Comparison of ENCODE assay signal across 8 cellular contexts in the genomic region with DNA sequence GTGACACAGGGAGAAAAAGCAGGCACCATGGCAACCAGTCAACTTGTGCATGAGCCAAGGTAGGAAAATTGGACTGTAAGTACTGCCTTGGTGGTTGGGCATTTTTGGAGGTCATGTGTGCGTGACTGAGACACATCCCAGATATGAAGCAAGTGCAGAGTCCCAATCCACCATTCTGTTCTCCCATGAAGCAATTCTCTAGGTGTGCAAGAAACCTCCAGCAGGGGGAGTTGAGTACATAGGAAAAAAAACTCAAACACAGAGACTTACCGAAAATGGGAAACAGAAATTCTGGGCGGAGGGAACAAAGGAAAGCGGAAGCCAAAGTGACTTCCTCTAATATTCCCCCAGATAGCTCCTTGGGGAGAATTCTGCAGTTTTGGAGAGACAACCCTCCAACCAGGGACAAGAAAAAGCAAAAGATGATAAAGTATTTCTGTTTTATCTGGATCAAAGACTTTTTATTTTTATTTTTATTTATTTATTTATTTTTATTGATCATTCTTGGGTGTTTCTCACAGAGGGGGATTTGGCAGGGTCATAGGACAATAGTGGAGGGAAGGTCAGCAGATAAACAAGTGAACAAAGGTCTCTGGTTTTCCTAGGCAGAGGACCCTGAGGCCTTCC.
DNase-seq lines count a peak whose midpoint lies in the region; ATAC-seq, FAIRE-seq and TF ChIP-seq lines count a peak whose summit lies in the region.

No MANE protein-coding gene starts in this region.

- no peaks in the 10 kb centered on the region; the same call in 1 of the 2 replicates for H3K9me2 ChIP-seq in PC-9 (ENCODE audit: insufficient read depth)

- no peaks in the 10 kb centered on the region for H3K9me3 ChIP-seq in PC-9 (ENCODE audit: insufficient read depth, low read depth)
- peaks cover 0 to 13% of the 10 kb centered on the region in 2 donors for H3K9me3 ChIP-seq in right atrium auricular region

- no TSS peak for BruUV-seq in PC-9 (replicated peaks; lab: Mats Ljungman, UMichigan)

- peaks cover 15% of the 10 kb centered on the region for H3K4me1 Mint-ChIP-seq in CD14-positive monocyte

- POLR2A ChIA-PET in PC-9 (lab: Charles Lee; ENCODE audit: unreplicated experiment): interaction anchor here (0.7 kb wide), 1 partner anchor 117 kb away, joined by 5 read pairs; no protein-coding TSS in a partner anchor

- peak overlapping the region in 1 of 2 donors; percentile 60 for H3K4me3 Mint-ChIP-seq in CD14-positive monocyte

- H3F3A ChIP-seq in PC-9 (ENCODE audit: insufficient read depth, low read depth): peaks cover 9% of the 10 kb centered on the region

- DNase-seq in CD14-positive monocyte (ENCODE audit: low spot score) (peak; percentile 64), H54 (ENCODE audit: insufficient read length, low spot score) (peak; percentile 50), PC-9 (peak; percentile 42 to 58), right atrium auricular region (ENCODE audit: low spot score) (peak; percentile 69), OCI-M2 (lab: John Stamatoyannopoulos, UW; ENCODE audit: unreplicated experiment) (no peak)
- peak in 1 of 2 donors; percentile 53 for DNase-seq in activated naive CD4-positive, alpha-beta T cell treated with anti-CD3 and anti-CD28 coated beads, Interleukin-2, amount 50 U/mL, for 72 hours (ENCODE audit: low spot score in 2 of 2)
- DNase-seq in stimulated activated CD4-positive, alpha-beta T cell treated with anti-CD3 and anti-CD28 coated beads, Interleukin-2, amount 100 ng/mL, for 4 hours (ENCODE audit: low read depth): peak; percentile 4

- no peaks in the 10 kb centered on the region for H4K20me1 ChIP-seq in PC-9 (ENCODE audit: insufficient read depth)

- no peak overlapping the region for H2AFZ ChIP-seq in PC-9

- peaks cover 0 to 4% (median 0%) of the 10 kb centered on the region in 3 donors for H3K27me3 Mint-ChIP-seq in CD14-positive monocyte (ENCODE audit: low read depth in 3 of 3)

- CTCF ChIA-PET in PC-9 (lab: Charles Lee): interaction anchor here (0.6 to 0.9 kb wide), 3 partner anchors 12 to 250 kb away, joined by 3 to 5 read pairs (median 4); no protein-coding TSS in a partner anchor

- no peak overlapping the region for H3K27ac ChIP-seq in PC-9
- H3K27ac ChIP-seq in right atrium auricular region: no peak overlapping the region

- H3K79me2 ChIP-seq in PC-9 (ENCODE audit: low read depth): no peaks in the 10 kb centered on the region

- H3K4me2 ChIP-seq in PC-9: no peak overlapping the region

- intact Hi-C loops in CD14-positive monocyte (cut with micrococcal nuclease): no loop called here
- intact Hi-C loops in PC-9 (cut with micrococcal nuclease; ENCODE audit: unreplicated experiment): loop anchor here (1.0 kb wide), 1 partner anchor 49 kb away; no protein-coding TSS in a partner anchor

- H3K9me3 Mint-ChIP-seq in CD14-positive monocyte: peaks cover 0 to 8% (median 0%) of the 10 kb centered on the region in 7 donors
- no peaks in the 10 kb centered on the region for H3K9me3 Mint-ChIP-seq in activated naive CD4-positive, alpha-beta T cell treated with anti-CD3 and anti-CD28 coated beads, Interleukin-2, amount 50 U/mL, for 72 hours

- H3K4me3 ChIP-seq in PC-9 (no peak overlapping the region), right atrium auricular region (no peak overlapping the region)

- FAIRE-seq in H54 (lab: Jason Lieb, UNC): peak; percentile 85

- no peaks in the 10 kb centered on the region for H3K36me3 Mint-ChIP-seq in CD14-positive monocyte
- no peaks in the 10 kb centered on the region for H3K36me3 Mint-ChIP-seq in activated naive CD4-positive, alpha-beta T cell treated with anti-CD3 and anti-CD28 coated beads, Interleukin-2, amount 50 U/mL, for 72 hours

- TF ChIP-seq CTCF in CD14-positive monocyte (IDR thresholded peaks at IDR 0.05): peak; percentile 83
- TF ChIP-seq CTCF in PC-9 (conservative IDR thresholded peaks at IDR 0.05): peak; percentile 71
- TF ChIP-seq CTCF in right atrium auricular region (IDR thresholded peaks at IDR 0.05): peak in 1 of 2 donors; percentile 53

- H3K36me3 ChIP-seq in PC-9 (ENCODE audit: low read depth) (no peaks in the 10 kb centered on the region), right atrium auricular region (no peaks in the 10 kb centered on the region)

- peak overlapping the region in 5 of 7 donors; percentile 18 to 85 (median 71) for H3K27ac Mint-ChIP-seq in CD14-positive monocyte
- H3K27ac Mint-ChIP-seq in activated naive CD4-positive, alpha-beta T cell treated with anti-CD3 and anti-CD28 coated beads, Interleukin-2, amount 50 U/mL, for 72 hours: no peak overlapping the region

- no peak for TF ChIP-seq POLR2A in H54 (IDR thresholded peaks at IDR 0.05; ENCODE audit: low read depth, low read length)

- no peaks in the 10 kb centered on the region for H3K27me3 ChIP-seq in PC-9 (ENCODE audit: insufficient read depth, low read depth)
- H3K27me3 ChIP-seq in right atrium auricular region: no peaks in the 10 kb centered on the region

- H3K4me1 ChIP-seq in PC-9 (replicated peaks; ENCODE audit: insufficient read depth) (peaks cover 14% of the 10 kb centered on the region), right atrium auricular region (no peaks in the 10 kb centered on the region)

- ATAC-seq in activated naive CD4-positive, alpha-beta T cell treated with anti-CD3 and anti-CD28 coated beads, Interleukin-2, amount 50 U/mL, for 72 hours: peak; percentile 47 to 54
- ATAC-seq in HG02885 (IDR thresholded peaks at IDR 0.05; ENCODE audit: poor library complexity, unreplicated experiment): no peak

Comparison
In these comparisons a context has a peak if more than half of its experiments do, and no peak if none do; other contexts are left out.
1. H3K27ac Mint-ChIP-seq: peak in CD14-positive monocyte (5 of 7); none in activated naive CD4-positive, alpha-beta T cell treated with anti-CD3 and anti-CD28 coated beads, Interleukin-2, amount 50 U/mL, for 72 hours (0 of 2).